ENCODE assay signal across 18 cellular contexts in the genomic region with DNA sequence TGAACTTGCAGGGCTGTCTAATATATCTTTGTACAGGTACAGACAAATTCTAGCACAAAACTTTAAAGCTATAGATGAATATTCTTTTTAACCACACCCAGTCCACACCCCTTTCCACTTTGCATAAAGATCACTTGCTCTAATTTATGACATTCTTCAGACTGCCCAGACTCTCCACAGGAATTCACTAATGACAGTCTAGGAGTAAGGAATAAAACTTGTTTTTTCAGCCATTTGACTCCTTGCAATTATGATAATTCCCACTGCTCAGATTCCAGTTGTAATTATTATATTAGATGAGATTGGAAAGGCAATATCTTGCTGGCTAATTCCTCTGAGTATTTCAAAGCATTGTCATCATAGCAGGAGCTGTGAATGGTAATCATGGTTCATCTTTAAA.
"Had no signal": no experiment of that assay in that cellular context is flagged by ENCODE, and none has a peak within 500 bp of the region (broad histone marks: within the 10 kb centered on the region; RNA-seq: fewer than 3 reads in every experiment).

No MANE protein-coding gene starts in this region.

- H3K36me3 ChIP-seq: brain microvascular endothelial cell, heart left ventricle, right atrium auricular region, tibial artery, uterus had no signal

- H3K4me3 ChIP-seq: heart left ventricle, right atrium auricular region, tibial artery, uterus had no signal

- H3K27ac Mint-ChIP-seq: dendritic cell treated with granulocyte-macrophage colony-stimulating factor and Interleukin-4, amounts not matched to agents 40 ng/mL and 50 ng/mL, for 4 days; immature natural killer cell; natural killer cell treated with Interleukin-12 subunit alpha and Interleukin-12 subunit beta and Interleukin-15 and Interleukin-18, amount 100 ng/mL, for 72 hours had no signal

- H3K36me3 Mint-ChIP-seq: immature natural killer cell had no signal

- DNase-seq: activated CD4-positive, alpha-beta T cell treated with anti-CD3 and anti-CD28 coated beads, Interleukin-2, amount 50 U/mL, for 48 hours; activated naive CD4-positive, alpha-beta T cell treated with anti-CD3 and anti-CD28 coated beads, Interleukin-2, amount 50 U/mL, for 16 hours; amniotic stem cell; brain microvascular endothelial cell; cerebellar nuclear complex; effector memory CD4-positive, alpha-beta T cell; heart left ventricle; immature natural killer cell; mesendoderm; stimulated activated CD4-positive, alpha-beta T cell treated with anti-CD3 and anti-CD28 coated beads, Interleukin-15, amount 100 ng/mL, for 24 hours; stimulated activated CD4-positive, alpha-beta T cell treated with anti-CD3 and anti-CD28 coated beads, Interleukin-4, amount 100 ng/mL, for 1 hour; stimulated activated naive CD4-positive, alpha-beta T cell; tibial artery; uterus had no signal

- H3K9me3 ChIP-seq: uterus had no signal

- H3K9me3 Mint-ChIP-seq: dendritic cell treated with granulocyte-macrophage colony-stimulating factor and Interleukin-4, amounts not matched to agents 40 ng/mL and 50 ng/mL, for 4 days had no signal

- ATAC-seq: heart left ventricle; natural killer cell treated with Interleukin-12 subunit alpha and Interleukin-12 subunit beta and Interleukin-15 and Interleukin-18, amount 100 ng/mL, for 72 hours had no signal

- H3K4me1 ChIP-seq: heart left ventricle, right atrium auricular region, tibial artery, uterus had no signal

- H3K27ac ChIP-seq: brain microvascular endothelial cell, heart left ventricle, right atrium auricular region, tibial artery, uterus, VCaP had no signal

- H3K27me3 ChIP-seq: brain microvascular endothelial cell, heart left ventricle, right atrium auricular region, tibial artery, uterus had no signal
